Comparison of ENCODE assay signal across 23 cellular contexts in the genomic region with DNA sequence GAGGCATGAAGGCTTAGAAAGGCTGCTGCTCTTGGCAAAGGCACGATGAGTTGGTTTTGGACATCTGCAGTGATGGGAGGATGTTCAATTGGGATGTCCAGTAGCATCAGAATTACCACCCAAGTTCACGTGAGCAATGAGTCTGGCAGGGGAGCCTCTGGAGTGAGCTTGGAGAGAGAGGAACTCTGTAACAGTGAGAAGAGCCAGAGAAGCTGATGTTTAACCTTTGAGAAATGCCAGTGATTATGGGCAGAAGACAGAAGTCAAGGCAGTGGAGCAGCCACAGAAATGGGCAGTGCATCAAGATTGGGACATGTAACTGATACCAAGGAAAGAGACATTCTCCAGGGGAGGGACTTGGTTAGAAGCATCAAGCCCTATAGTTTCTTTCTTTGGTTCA.
"Had no signal": no experiment of that assay in that cellular context is flagged by ENCODE, and none has a peak within 500 bp of the region (broad histone marks: within the 10 kb centered on the region; RNA-seq: fewer than 3 reads in every experiment).

No MANE protein-coding gene starts in this region.

- DNase-seq: islet precursor cell; left ventricle myocardium inferior; midbrain; mucosa of descending colon; naive thymus-derived CD4-positive, alpha-beta T cell; ovary; retina; right cardiac atrium; small intestine; spleen; stimulated activated CD4-positive, alpha-beta T cell treated with anti-CD3 and anti-CD28 coated beads, Interleukin-4, amount 100 ng/mL, for 24 hours; stimulated activated naive CD8-positive, alpha-beta T cell treated with anti-CD3 and anti-CD28 coated beads, Interleukin-15, Interleukin-2, amounts not matched to agents 100 U/mL and 50 U/mL, for 24 hours; stomach; testis; thyroid gland; transverse colon; upper lobe of left lung had no signal

- ATAC-seq: mucosa of descending colon; naive thymus-derived CD4-positive, alpha-beta T cell; natural killer cell treated with Interleukin-12 subunit alpha and Interleukin-12 subunit beta and Interleukin-15 and Interleukin-18, amount 100 ng/mL, for 72 hours; right cardiac atrium; sciatic nerve; stimulated activated effector memory CD8-positive, alpha-beta T cell treated with anti-CD3 and anti-CD28 coated beads, Interleukin-12 subunit alpha, Interleukin-12 subunit beta, amount 100 ng/mL, for 72 hours; stimulated activated naive CD8-positive, alpha-beta T cell treated with anti-CD3 and anti-CD28 coated beads, Interleukin-15, Interleukin-2, amounts not matched to agents 100 U/mL and 50 U/mL, for 24 hours had no signal

- H3K4me1 ChIP-seq: vagina had no signal

- H3K4me3 Mint-ChIP-seq: naive thymus-derived CD4-positive, alpha-beta T cell; natural killer cell treated with Interleukin-12 subunit alpha and Interleukin-12 subunit beta and Interleukin-15 and Interleukin-18, amount 100 ng/mL, for 72 hours; stimulated activated effector memory CD8-positive, alpha-beta T cell treated with anti-CD3 and anti-CD28 coated beads, Interleukin-12 subunit alpha, Interleukin-12 subunit beta, amount 100 ng/mL, for 72 hours had no signal

- H3K27ac Mint-ChIP-seq: naive thymus-derived CD4-positive, alpha-beta T cell; progenitor cell of endocrine pancreas; stimulated activated effector memory CD8-positive, alpha-beta T cell treated with anti-CD3 and anti-CD28 coated beads, Interleukin-12 subunit alpha, Interleukin-12 subunit beta, amount 100 ng/mL, for 72 hours had no signal

- H3K9me3 ChIP-seq: left ventricle myocardium inferior, mucosa of descending colon, ovary, spleen, stomach, testis, thyroid gland, transverse colon, upper lobe of left lung, vagina had no signal

- H3K4me3 ChIP-seq: left ventricle myocardium inferior, lung, mucosa of descending colon, ovary, spleen, stomach, testis, thyroid gland, transverse colon, upper lobe of left lung, vagina had no signal

- H3K36me3 Mint-ChIP-seq: naive thymus-derived CD4-positive, alpha-beta T cell; natural killer cell treated with Interleukin-12 subunit alpha and Interleukin-12 subunit beta and Interleukin-15 and Interleukin-18, amount 100 ng/mL, for 72 hours; stimulated activated effector memory CD8-positive, alpha-beta T cell treated with anti-CD3 and anti-CD28 coated beads, Interleukin-12 subunit alpha, Interleukin-12 subunit beta, amount 100 ng/mL, for 72 hours had no signal

- H3K27ac ChIP-seq: left ventricle myocardium inferior, ovary, spleen, stomach, testis, transverse colon, upper lobe of left lung, vagina had no signal

- H3K27me3 ChIP-seq: ovary, spleen, stomach, testis, thyroid gland, transverse colon, upper lobe of left lung, vagina had no signal

- H3K36me3 ChIP-seq: left ventricle myocardium inferior, ovary, spleen, stomach, thyroid gland, transverse colon, upper lobe of left lung, vagina had no signal

- H3K9me3 Mint-ChIP-seq: naive thymus-derived CD4-positive, alpha-beta T cell; natural killer cell treated with Interleukin-12 subunit alpha and Interleukin-12 subunit beta and Interleukin-15 and Interleukin-18, amount 100 ng/mL, for 72 hours; stimulated activated effector memory CD8-positive, alpha-beta T cell treated with anti-CD3 and anti-CD28 coated beads, Interleukin-12 subunit alpha, Interleukin-12 subunit beta, amount 100 ng/mL, for 72 hours had no signal
